17 cellular contexts compared by ENCODE assay signal in genomic region chrY:17079887-17080286, GRCh38.
A peak's percentile ranks its signal among the peaks of the same experiment; 100 is the strongest.
DNase-seq lines count a peak whose midpoint lies in the region; ATAC-seq and TF ChIP-seq lines count a peak whose summit lies in the region.
"Had no signal": no experiment of that assay in that cellular context is flagged by ENCODE, and none has a peak within 500 bp of the region (broad histone marks: within the 10 kb centered on the region; RNA-seq: fewer than 3 reads in every experiment).

No MANE protein-coding gene starts in this region.

- H3K4me1 ChIP-seq in OCI-LY7 (ENCODE audit: insufficient read depth, low read length, poor library complexity, severe bottlenecking) (peaks cover 40% of the 10 kb centered on the region), mammary epithelial cell (ENCODE audit: insufficient read depth, low read length) (no peaks in the 10 kb centered on the region)
- H3K4me1 ChIP-seq: A549, HAP-1 had no signal

- H3K4me2 ChIP-seq in OCI-LY7 (ENCODE audit: low read length): no peak overlapping the region
- no peak overlapping the region for H3K4me2 ChIP-seq in mammary epithelial cell (ENCODE audit: insufficient read depth, low read depth, low read length)
- H3K4me2 ChIP-seq: A549 had no signal

- no peaks in the 10 kb centered on the region for H3K27me3 ChIP-seq in mammary epithelial cell (ENCODE audit: insufficient read depth, low read length)
- H3K27me3 ChIP-seq: MG63 had no signal

- no peak overlapping the region for H3K9ac ChIP-seq in mammary epithelial cell (ENCODE audit: insufficient read depth, low read length)

- no peak overlapping the region for H3K4me3 ChIP-seq in OCI-LY7 (ENCODE audit: low read depth, low read length, poor library complexity, severe bottlenecking)
- H3K4me3 ChIP-seq in mammary epithelial cell (replicated peaks in 1 of 3; ENCODE audit: insufficient read depth in 1 of 3, low read depth in 2 of 3, low read length in 3 of 3): no peak overlapping the region
- H3K4me3 ChIP-seq: A549, HAP-1, MG63 had no signal

- H3K9me2 ChIP-seq in OCI-LY7 (ENCODE audit: insufficient read depth, low read length): no peaks in the 10 kb centered on the region

- H3K36me3 ChIP-seq in OCI-LY7 (ENCODE audit: insufficient read depth, low read length) (no peaks in the 10 kb centered on the region), mammary epithelial cell (ENCODE audit: insufficient read depth, low read length) (no peaks in the 10 kb centered on the region)
- H3K36me3 ChIP-seq: HAP-1, MG63 had no signal

- H3K9me3 ChIP-seq in OCI-LY7 (ENCODE audit: low read length) (peaks cover 79% of the 10 kb centered on the region), mammary epithelial cell (replicated peaks; ENCODE audit: insufficient read depth, low read length) (no peaks in the 10 kb centered on the region)
- H3K9me3 ChIP-seq: A549, HAP-1, MG63 had no signal

- WGBS in mammary epithelial cell (ENCODE audit: low coverage, missing lambda C conversion rate): no CpG with 5 or more reads among the region's 3 CpGs

- CTCF ChIA-PET in OCI-LY7 (lab: Charles Lee; ENCODE audit: unreplicated experiment) (no interaction called here), mammary epithelial cell (lab: Charles Lee; ENCODE audit: low non-redundant PET) (no interaction called here), T-cell (lab: Charles Lee) (no interaction called here)

- H4K20me1 ChIP-seq in OCI-LY7 (ENCODE audit: insufficient read depth, low read length) (no peaks in the 10 kb centered on the region), mammary epithelial cell (ENCODE audit: insufficient read depth, low read length) (no peaks in the 10 kb centered on the region)

- no TSS peak for BruUV-seq in OCI-LY7 (replicated peaks; lab: Mats Ljungman, UMichigan)
- BruUV-seq in mammary epithelial cell (replicated peaks; lab: Mats Ljungman, UMichigan): no TSS peak

- dilution Hi-C loops in mammary epithelial cell (cut with HindIII; ENCODE audit: low sequenced_read_pairs): no loop called here

- H3K4me1 Mint-ChIP-seq in activated naive CD4-positive, alpha-beta T cell treated with anti-CD3 and anti-CD28 coated beads, Interleukin-2, amount 50 U/mL, for 24 hours: peaks cover 42% of the 10 kb centered on the region
- H3K4me1 Mint-ChIP-seq in activated naive CD8-positive, alpha-beta T cell treated with anti-CD3 and anti-CD28 coated beads, Interleukin-2, amount 10 ng/mL, durations not matched to agents 7 days and 5 days: peaks cover 8% of the 10 kb centered on the region
- H3K4me1 Mint-ChIP-seq in stimulated activated memory B cell treated with anti-CD40 and anti-IgM and Interleukin-4, amounts not matched to agents 10 μg/mL and 1 μg/mL and 100 μg/mL, for 72 hours: peaks cover 36% of the 10 kb centered on the region
- peaks cover 0 to 41% (median 0%) of the 10 kb centered on the region in 3 donors for H3K4me1 Mint-ChIP-seq in T-cell

- intact Hi-C loops in OCI-LY7 (cut with micrococcal nuclease; ENCODE audit: unreplicated experiment): loop anchor here (10.0 kb wide), 1 partner anchor 435 kb away; no protein-coding TSS in a partner anchor
- intact Hi-C loops in mammary epithelial cell (cut with micrococcal nuclease): no loop called here

- no peak for ATAC-seq in activated naive CD4-positive, alpha-beta T cell treated with anti-CD3 and anti-CD28 coated beads, Interleukin-2, amount 50 U/mL, for 72 hours
- no peak for ATAC-seq in activated naive CD8-positive, alpha-beta T cell treated with anti-CD3 and anti-CD28 coated beads, Interleukin-2, amount 10 ng/mL, durations not matched to agents 7 days and 5 days (ENCODE audit: low read depth)
- no peak for ATAC-seq in stimulated activated memory B cell treated with anti-CD40 and anti-IgM and Interleukin-4, amounts not matched to agents 10 μg/mL and 1 μg/mL and 100 μg/mL, for 72 hours
- ATAC-seq in T-cell (replicated peaks in 1 of 4): no peak
- ATAC-seq: A549 had no signal

- no peak for DNase-seq in activated naive CD4-positive, alpha-beta T cell treated with anti-CD3 and anti-CD28 coated beads, Interleukin-2, amount 50 U/mL, for 72 hours (ENCODE audit: low spot score in 2 of 2)
- DNase-seq in OCI-LY7 (ENCODE audit: low spot score): peak; percentile 55
- no peak for DNase-seq in activated naive CD8-positive, alpha-beta T cell treated with anti-CD3 and anti-CD28 coated beads, Interleukin-2, amount 10 ng/mL, durations not matched to agents 7 days and 5 days
- no peak for DNase-seq in mammary epithelial cell
- no peak for DNase-seq in T-cell
- no peak for DNase-seq in NCI-H2227 treated with DMSO at 0.1 percent for 48 hours (lab: John Stamatoyannopoulos, UW)
- DNase-seq: C1 segment of cervical spinal cord; MG63; NCI-H187; NCI-H446 treated with DMSO at 0.1 percent for 48 hours; NK-92 treated with Interleukin-12 subunit alpha and Interleukin-12 subunit beta, amount 100 ng/mL, for 24 hours; RPMI8226; SIG-M5 had no signal

- H3K79me2 ChIP-seq in OCI-LY7 (ENCODE audit: insufficient read depth, low read depth, low read length) (no peaks in the 10 kb centered on the region), mammary epithelial cell (ENCODE audit: insufficient read depth, low read length) (no peaks in the 10 kb centered on the region)

- H3K9me3 Mint-ChIP-seq in activated naive CD4-positive, alpha-beta T cell treated with anti-CD3 and anti-CD28 coated beads, Interleukin-2, amount 50 U/mL, for 24 hours: peaks cover 32% of the 10 kb centered on the region
- H3K9me3 Mint-ChIP-seq in activated naive CD4-positive, alpha-beta T cell treated with anti-CD3 and anti-CD28 coated beads, Interleukin-2, amount 50 U/mL, for 72 hours: peaks cover 40 to 42% of the 10 kb centered on the region in 2 donors
- peaks cover 35% of the 10 kb centered on the region for H3K9me3 Mint-ChIP-seq in activated naive CD8-positive, alpha-beta T cell treated with anti-CD3 and anti-CD28 coated beads, Interleukin-2, amount 10 ng/mL, durations not matched to agents 7 days and 5 days
- peaks cover 39% of the 10 kb centered on the region for H3K9me3 Mint-ChIP-seq in stimulated activated memory B cell treated with anti-CD40 and anti-IgM and Interleukin-4, amounts not matched to agents 10 μg/mL and 1 μg/mL and 100 μg/mL, for 72 hours
- peaks cover 0 to 40% (median 0%) of the 10 kb centered on the region in 3 donors for H3K9me3 Mint-ChIP-seq in T-cell

- H3K27ac Mint-ChIP-seq in activated naive CD4-positive, alpha-beta T cell treated with anti-CD3 and anti-CD28 coated beads, Interleukin-2, amount 50 U/mL, for 24 hours: peak overlapping the region; percentile 76
- H3K27ac Mint-ChIP-seq in activated naive CD4-positive, alpha-beta T cell treated with anti-CD3 and anti-CD28 coated beads, Interleukin-2, amount 50 U/mL, for 72 hours: peak overlapping the region in 1 of 2 donors; percentile 84
- peak overlapping the region; percentile 21 for H3K27ac Mint-ChIP-seq in activated naive CD8-positive, alpha-beta T cell treated with anti-CD3 and anti-CD28 coated beads, Interleukin-2, amount 10 ng/mL, durations not matched to agents 7 days and 5 days
- H3K27ac Mint-ChIP-seq in stimulated activated memory B cell treated with anti-CD40 and anti-IgM and Interleukin-4, amounts not matched to agents 10 μg/mL and 1 μg/mL and 100 μg/mL, for 72 hours: peak overlapping the region; percentile 70
- peak overlapping the region in 1 of 2 donors; percentile 82 for H3K27ac Mint-ChIP-seq in T-cell

- peak overlapping the region; percentile 75 for H3K27ac ChIP-seq in OCI-LY7 (ENCODE audit: low read depth, low read length, poor library complexity, severe bottlenecking)
- H3K27ac ChIP-seq in mammary epithelial cell (ENCODE audit: insufficient read depth, low read depth, low read length): no peak overlapping the region
- H3K27ac ChIP-seq: A549 had no signal

- H2AFZ ChIP-seq in OCI-LY7 (ENCODE audit: low read length): no peak overlapping the region
- H2AFZ ChIP-seq in mammary epithelial cell (ENCODE audit: low read depth, low read length): no peak overlapping the region

- no peaks in the 10 kb centered on the region for H3K27me3 Mint-ChIP-seq in activated naive CD4-positive, alpha-beta T cell treated with anti-CD3 and anti-CD28 coated beads, Interleukin-2, amount 50 U/mL, for 24 hours
- H3K27me3 Mint-ChIP-seq in activated naive CD8-positive, alpha-beta T cell treated with anti-CD3 and anti-CD28 coated beads, Interleukin-2, amount 10 ng/mL, durations not matched to agents 7 days and 5 days: no peaks in the 10 kb centered on the region
- no peaks in the 10 kb centered on the region for H3K27me3 Mint-ChIP-seq in stimulated activated memory B cell treated with anti-CD40 and anti-IgM and Interleukin-4, amounts not matched to agents 10 μg/mL and 1 μg/mL and 100 μg/mL, for 72 hours
- no peaks in the 10 kb centered on the region for H3K27me3 Mint-ChIP-seq in T-cell

- in situ Hi-C loops in mammary epithelial cell (cut with MboI; ENCODE audit: low sequenced_read_pairs in 2 of 2): no loop called here

- TF ChIP-seq CTCF in OCI-LY7 (conservative IDR thresholded peaks at IDR 0.05; ENCODE audit: low read length) (no peak), mammary epithelial cell (conservative IDR thresholded peaks at IDR 0.05 in 1 of 2, IDR thresholded peaks at IDR 0.05 in 1 of 2; ENCODE audit: extremely low read depth in 1 of 2, insufficient read depth in 1 of 2, low read depth in 1 of 2, low read length in 2 of 2) (no peak)

- POLR2A ChIA-PET in OCI-LY7 (lab: Charles Lee): no interaction called here
- POLR2A ChIA-PET in activated naive CD8-positive, alpha-beta T cell treated with anti-CD3 and anti-CD28 coated beads, Interleukin-2, amount 10 ng/mL, durations not matched to agents 7 days and 5 days (lab: Charles Lee): no interaction called here
- POLR2A ChIA-PET in T-cell (lab: Charles Lee): no interaction called here

- H3K36me3 Mint-ChIP-seq in activated naive CD4-positive, alpha-beta T cell treated with anti-CD3 and anti-CD28 coated beads, Interleukin-2, amount 50 U/mL, for 24 hours: peaks cover 26% of the 10 kb centered on the region
- peaks cover 40 to 41% of the 10 kb centered on the region in 2 donors for H3K36me3 Mint-ChIP-seq in activated naive CD4-positive, alpha-beta T cell treated with anti-CD3 and anti-CD28 coated beads, Interleukin-2, amount 50 U/mL, for 72 hours
- H3K36me3 Mint-ChIP-seq in activated naive CD8-positive, alpha-beta T cell treated with anti-CD3 and anti-CD28 coated beads, Interleukin-2, amount 10 ng/mL, durations not matched to agents 7 days and 5 days: peaks cover 7% of the 10 kb centered on the region
- H3K36me3 Mint-ChIP-seq in stimulated activated memory B cell treated with anti-CD40 and anti-IgM and Interleukin-4, amounts not matched to agents 10 μg/mL and 1 μg/mL and 100 μg/mL, for 72 hours: peaks cover 30% of the 10 kb centered on the region
- H3K36me3 Mint-ChIP-seq in T-cell: peaks cover 18% of the 10 kb centered on the region

- H3K4me3 Mint-ChIP-seq in activated naive CD4-positive, alpha-beta T cell treated with anti-CD3 and anti-CD28 coated beads, Interleukin-2, amount 50 U/mL, for 24 hours: no peak overlapping the region
- no peak overlapping the region for H3K4me3 Mint-ChIP-seq in activated naive CD8-positive, alpha-beta T cell treated with anti-CD3 and anti-CD28 coated beads, Interleukin-2, amount 10 ng/mL, durations not matched to agents 7 days and 5 days
- no peak overlapping the region for H3K4me3 Mint-ChIP-seq in stimulated activated memory B cell treated with anti-CD40 and anti-IgM and Interleukin-4, amounts not matched to agents 10 μg/mL and 1 μg/mL and 100 μg/mL, for 72 hours
- H3K4me3 Mint-ChIP-seq in T-cell: peak overlapping the region in 1 of 3 donors; percentile 32
